ENCODE assay signal across 30 cellular contexts in genomic region chr12:49891012-49891411, GRCh38. TPM values are rescaled to one million over a fixed set of nuclear protein-coding genes. Genes with fewer than 3 reads are reported as not detected.
"Had no signal": no experiment of that assay in that cellular context is flagged by ENCODE, and none has a peak within 500 bp of the region (broad histone marks: within the 10 kb centered on the region; RNA-seq: fewer than 3 reads in every experiment).

No MANE protein-coding gene starts in this region.

- H3K4me3 ChIP-seq: ascending aorta, breast epithelium, cardiac muscle cell, coronary artery, dorsolateral prefrontal cortex, esophagus muscularis mucosa, gastrocnemius medialis had no signal

- H3K9me3 ChIP-seq: ascending aorta, breast epithelium, esophagus muscularis mucosa, gastrocnemius medialis had no signal

- H3K27ac ChIP-seq: ascending aorta, breast epithelium, cardiac muscle cell, coronary artery, esophagus muscularis mucosa, foreskin keratinocyte, gastrocnemius medialis, VCaP had no signal

- DNase-seq: activated CD4-positive, alpha-beta memory T cell treated with anti-CD3 and anti-CD28 coated beads, Interleukin-2, amount 10 ng/mL, durations not matched to agents 7 days and 5 days; activated CD4-positive, alpha-beta T cell treated with anti-CD3 and anti-CD28 coated beads for 1 hour; activated CD4-positive, alpha-beta T cell treated with anti-CD3 and anti-CD28 coated beads for 4 hours; activated CD4-positive, alpha-beta T cell treated with anti-CD3 and anti-CD28 coated beads, Interleukin-2, amount 10 ng/mL, durations not matched to agents 7 days and 5 days; activated CD4-positive, alpha-beta T cell treated with anti-CD3 and anti-CD28 coated beads, Interleukin-2, amount 50 U/mL, for 4 hours; activated CD8-positive, alpha-beta memory T cell treated with anti-CD3 and anti-CD28 coated beads, Interleukin-2, amount 50 U/mL, for 48 hours; activated gamma-delta T cell; activated naive CD4-positive, alpha-beta T cell; activated naive CD4-positive, alpha-beta T cell treated with anti-CD3 and anti-CD28 coated beads, Interleukin-2, amount 10 ng/mL, durations not matched to agents 7 days and 5 days; activated naive CD8-positive, alpha-beta T cell treated with anti-CD3 and anti-CD28 coated beads, Interleukin-2, amount 10 ng/mL, durations not matched to agents 7 days and 5 days; activated T-cell treated with anti-CD3 and anti-CD28 coated beads for 4 hours; activated T-cell treated with anti-CD3 and anti-CD28 coated beads, Interleukin-2, amount 50 U/mL, for 24 hours; activated T-cell treated with anti-CD3 and anti-CD28 coated beads, Interleukin-2, amount 50 U/mL, for 72 hours; central memory CD4-positive, alpha-beta T cell; cerebellar nuclear complex; dorsolateral prefrontal cortex; effector memory CD8-positive, alpha-beta T cell; foreskin keratinocyte; gastrocnemius medialis; glutamatergic neuron; T-helper 2 cell had no signal

- H3K27me3 ChIP-seq: ascending aorta, breast epithelium, cardiac muscle cell, dorsolateral prefrontal cortex, gastrocnemius medialis had no signal

- H3K4me1 ChIP-seq: ascending aorta, esophagus muscularis mucosa, gastrocnemius medialis had no signal

- H3K36me3 ChIP-seq: ascending aorta, breast epithelium, cardiac muscle cell, esophagus muscularis mucosa, gastrocnemius medialis had no signal

- ATAC-seq: activated naive CD4-positive, alpha-beta T cell treated with anti-CD3 and anti-CD28 coated beads, Interleukin-2, amount 50 U/mL, for 72 hours; activated T-cell treated with anti-CD3 and anti-CD28 coated beads, Interleukin-2, amount 50 U/mL, for 72 hours; effector memory CD8-positive, alpha-beta T cell; foreskin keratinocyte; gastrocnemius medialis; WTC11 had no signal

RNA-seq across cellular contexts. Expression of gene FAIM2, which starts 12.7 kb away (rescaled TPM):
- total RNA-seq: foreskin keratinocyte had no signal
- polyA plus RNA-seq: foreskin keratinocyte had no signal

RNA-seq across cellular contexts. Expression of gene AQP2, which starts 59.5 kb away (rescaled TPM):
- total RNA-seq: activated CD4-positive, alpha-beta memory T cell treated with anti-CD3 and anti-CD28 coated beads, Interleukin-2, amount 10 ng/mL, durations not matched to agents 7 days and 5 days; activated CD4-positive, alpha-beta T cell treated with anti-CD3 and anti-CD28 coated beads, Interleukin-2, amount 10 ng/mL, durations not matched to agents 7 days and 5 days; activated naive CD4-positive, alpha-beta T cell treated with anti-CD3 and anti-CD28 coated beads, Interleukin-2, amount 50 U/mL, for 72 hours; activated naive CD8-positive, alpha-beta T cell treated with anti-CD3 and anti-CD28 coated beads, Interleukin-2, amount 10 ng/mL, durations not matched to agents 7 days and 5 days; activated T-cell treated with anti-CD3 and anti-CD28 coated beads, Interleukin-2, amount 50 U/mL, for 72 hours; ascending aorta; breast epithelium; cardiac muscle cell; dorsolateral prefrontal cortex; esophagus muscularis mucosa; foreskin keratinocyte; gastrocnemius medialis; T-helper 1 cell treated with Interleukin-12 subunit alpha and Interleukin-12 subunit beta and Interleukin-4 antibody, amounts not matched to agents 30 ng/mL and 1 ng/mL, for 36 hours; WTC11 had no signal
- polyA plus RNA-seq: cardiac muscle cell, foreskin keratinocyte had no signal
